Comparison of ENCODE assay signal across 26 cellular contexts in genomic region chr12:79765157-79765556, GRCh38.
"Had no signal": no experiment of that assay in that cellular context is flagged by ENCODE, and none has a peak within 500 bp of the region (broad histone marks: within the 10 kb centered on the region; RNA-seq: fewer than 3 reads in every experiment).

No MANE protein-coding gene starts in this region.

- H3K27me3 Mint-ChIP-seq: stimulated activated memory B cell treated with anti-CD40 and anti-IgM and Interleukin-4, amounts not matched to agents 10 μg/mL and 1 μg/mL and 100 μg/mL, for 72 hours had no signal

- H3K36me3 ChIP-seq: heart right ventricle, left lung, prostate gland, right atrium auricular region, tibial artery, upper lobe of left lung, vagina had no signal

- H3K9me3 ChIP-seq: heart right ventricle, left lung, prostate gland, right atrium auricular region, testis, tibial artery, upper lobe of left lung, vagina had no signal

- H3K4me3 ChIP-seq: dorsolateral prefrontal cortex, heart right ventricle, left lung, prostate gland, right atrium auricular region, testis, tibial artery, upper lobe of left lung, vagina had no signal

- DNase-seq: dorsolateral prefrontal cortex; effector CD4-positive, alpha-beta T cell; foreskin melanocyte; glutamatergic neuron; heart right ventricle; hippocampal formation; left cardiac atrium; left lung; mesenchymal stem cell; midbrain; naive thymus-derived CD8-positive, alpha-beta T cell; nephron progenitor cell; nucleus accumbens; stimulated activated CD4-positive, alpha-beta T cell treated with anti-CD3 and anti-CD28 coated beads, Interleukin-4, amount 100 ng/mL, for 4 hours; stimulated activated naive CD8-positive, alpha-beta T cell treated with anti-CD3 and anti-CD28 coated beads, Interleukin-15, Interleukin-2, amounts not matched to agents 100 U/mL and 50 U/mL, for 24 hours; substantia nigra; testis; tibial artery; upper lobe of left lung had no signal

- H3K27ac ChIP-seq: dorsolateral prefrontal cortex, epithelial cell of prostate, heart right ventricle, left lung, prostate gland, right atrium auricular region, testis, tibial artery, upper lobe of left lung had no signal

- H3K36me3 Mint-ChIP-seq: naive thymus-derived CD8-positive, alpha-beta T cell; stimulated activated memory B cell treated with anti-CD40 and anti-IgM and Interleukin-4, amounts not matched to agents 10 μg/mL and 1 μg/mL and 100 μg/mL, for 72 hours had no signal

- H3K4me1 Mint-ChIP-seq: naive thymus-derived CD8-positive, alpha-beta T cell; nephron progenitor cell; stimulated activated memory B cell treated with anti-CD40 and anti-IgM and Interleukin-4, amounts not matched to agents 10 μg/mL and 1 μg/mL and 100 μg/mL, for 72 hours had no signal

- H3K4me1 ChIP-seq: left lung, prostate gland, testis had no signal

- H3K27me3 ChIP-seq: dorsolateral prefrontal cortex, heart right ventricle, left lung, right atrium auricular region, testis, tibial artery, upper lobe of left lung, vagina had no signal

- H3K27ac Mint-ChIP-seq: nephron progenitor cell; stimulated activated memory B cell treated with anti-CD40 and anti-IgM and Interleukin-4, amounts not matched to agents 10 μg/mL and 1 μg/mL and 100 μg/mL, for 72 hours had no signal

- H3K4me3 Mint-ChIP-seq: naive thymus-derived CD8-positive, alpha-beta T cell; nephron progenitor cell; stimulated activated memory B cell treated with anti-CD40 and anti-IgM and Interleukin-4, amounts not matched to agents 10 μg/mL and 1 μg/mL and 100 μg/mL, for 72 hours had no signal

- ATAC-seq: esophagus mucosa; heart right ventricle; left lung; naive thymus-derived CD8-positive, alpha-beta T cell; sciatic nerve; stimulated activated memory B cell treated with anti-CD40 and anti-IgM and Interleukin-4, amounts not matched to agents 10 μg/mL and 1 μg/mL and 100 μg/mL, for 72 hours; stimulated activated naive CD8-positive, alpha-beta T cell treated with anti-CD3 and anti-CD28 coated beads, Interleukin-15, Interleukin-2, amounts not matched to agents 100 U/mL and 50 U/mL, for 24 hours had no signal

- H3K9me3 Mint-ChIP-seq: stimulated activated memory B cell treated with anti-CD40 and anti-IgM and Interleukin-4, amounts not matched to agents 10 μg/mL and 1 μg/mL and 100 μg/mL, for 72 hours had no signal
